In the genomic region with DNA sequence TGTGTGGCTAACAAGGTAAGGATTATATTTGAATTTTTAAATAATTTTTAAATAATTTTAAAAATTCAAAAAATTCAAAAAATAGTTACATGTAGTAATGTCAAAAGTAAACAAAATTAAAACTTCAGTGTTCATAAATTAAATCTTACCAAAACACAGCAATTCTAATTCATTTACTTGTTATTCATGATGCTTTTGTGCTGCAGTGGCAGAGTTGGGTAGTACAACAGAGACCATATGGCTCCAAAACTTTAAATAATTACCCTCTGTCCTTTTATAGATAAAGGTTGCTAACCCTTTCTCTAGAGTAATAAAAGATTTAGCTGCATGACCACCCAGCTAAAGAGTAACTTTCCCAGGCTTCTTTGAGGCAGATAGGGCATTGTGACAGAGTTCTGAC, we compare ENCODE assay signal across 29 cellular contexts.
"Had no signal": no experiment of that assay in that cellular context is flagged by ENCODE, and none has a peak within 500 bp of the region (broad histone marks: within the 10 kb centered on the region; RNA-seq: fewer than 3 reads in every experiment).

No MANE protein-coding gene starts in this region.

- H3K27ac ChIP-seq: ascending aorta, brain microvascular endothelial cell, cardiac muscle cell, Peyer's patch, RWPE1, SJCRH30, WERI-Rb-1 had no signal

- H3K9ac ChIP-seq: SK-N-SH had no signal

- H3K27me3 Mint-ChIP-seq: activated CD8-positive, alpha-beta memory T cell treated with anti-CD3 and anti-CD28 coated beads, Interleukin-2, amount 10 ng/mL, durations not matched to agents 7 days and 5 days; activated naive CD4-positive, alpha-beta T cell treated with anti-CD3 and anti-CD28 coated beads, Interleukin-2, amount 50 U/mL, for 24 hours; activated T-cell treated with anti-CD3 and anti-CD28 coated beads, Interleukin-2, amount 50 U/mL, for 24 hours had no signal

- H3K36me3 Mint-ChIP-seq: activated CD8-positive, alpha-beta memory T cell treated with anti-CD3 and anti-CD28 coated beads, Interleukin-2, amount 10 ng/mL, durations not matched to agents 7 days and 5 days; activated naive CD4-positive, alpha-beta T cell treated with anti-CD3 and anti-CD28 coated beads, Interleukin-2, amount 50 U/mL, for 24 hours had no signal

- H3K4me3 ChIP-seq: ascending aorta, cardiac muscle cell, MG63, Peyer's patch, SJCRH30 had no signal

- H3K4me3 Mint-ChIP-seq: activated CD8-positive, alpha-beta memory T cell treated with anti-CD3 and anti-CD28 coated beads, Interleukin-2, amount 10 ng/mL, durations not matched to agents 7 days and 5 days; activated naive CD4-positive, alpha-beta T cell treated with anti-CD3 and anti-CD28 coated beads, Interleukin-2, amount 50 U/mL, for 24 hours; activated T-cell treated with anti-CD3 and anti-CD28 coated beads, Interleukin-2, amount 50 U/mL, for 24 hours; activated T-helper 1 cell treated with anti-CD3 and anti-CD28 coated beads, Interleukin-12 subunit alpha, Interleukin-12 subunit beta, Interleukin-2, Interleukin-4 antibody, amounts not matched to agents 30 ng/mL and 10 ng/mL and 1 ng/mL, durations not matched to agents 14 hours and 24 hours and 36 hours had no signal

- H3K4me1 Mint-ChIP-seq: activated CD8-positive, alpha-beta memory T cell treated with anti-CD3 and anti-CD28 coated beads, Interleukin-2, amount 10 ng/mL, durations not matched to agents 7 days and 5 days; activated naive CD4-positive, alpha-beta T cell treated with anti-CD3 and anti-CD28 coated beads, Interleukin-2, amount 50 U/mL, for 24 hours had no signal

- DNase-seq: activated CD4-positive, alpha-beta T cell treated with anti-CD3 and anti-CD28 coated beads for 48 hours; activated CD4-positive, alpha-beta T cell treated with anti-CD3 and anti-CD28 coated beads, Interleukin-2, amount 50 U/mL, for 48 hours; activated CD4-positive, CD25-positive, alpha-beta regulatory T cell treated with anti-CD3 and anti-CD28 coated beads, Interleukin-2, amount 50 U/mL, for 72 hours; activated CD8-positive, alpha-beta memory T cell treated with anti-CD3 and anti-CD28 coated beads, Interleukin-2, amount 10 ng/mL, durations not matched to agents 7 days and 5 days; activated effector memory CD4-positive, alpha-beta T cell treated with Interleukin-2 at 50 U/mL for 16 hours; activated naive CD4-positive, alpha-beta T cell; activated T-cell treated with anti-CD3 and anti-CD28 coated beads, Interleukin-2, amount 50 U/mL, for 24 hours; amniotic stem cell; brain microvascular endothelial cell; MG63; MV-4-11; NCI-H1092 treated with DMSO at 0.1 percent for 48 hours; NCI-H1417 treated with DMSO at 0.1 percent for 48 hours; NCI-H1694; NCI-H2029 treated with DMSO at 0.1 percent for 48 hours; NCI-H345; NCI-H510A; NCI-H526 treated with DMSO at 0.1 percent for 48 hours; Peyer's patch; Right ventricle myocardium superior; SJCRH30; SK-N-SH; T-helper 1 cell; WERI-Rb-1 had no signal

- H3K4me1 ChIP-seq: ascending aorta, Peyer's patch, SJCRH30 had no signal

- H3K9me3 ChIP-seq: ascending aorta, MG63, Peyer's patch, SJCRH30, SK-N-SH had no signal

- H3K4me2 ChIP-seq: SK-N-SH had no signal

- H3K27me3 ChIP-seq: ascending aorta, brain microvascular endothelial cell, cardiac muscle cell, MG63, Peyer's patch, SJCRH30 had no signal

- H3K27ac Mint-ChIP-seq: activated CD8-positive, alpha-beta memory T cell treated with anti-CD3 and anti-CD28 coated beads, Interleukin-2, amount 10 ng/mL, durations not matched to agents 7 days and 5 days; activated naive CD4-positive, alpha-beta T cell treated with anti-CD3 and anti-CD28 coated beads, Interleukin-2, amount 50 U/mL, for 24 hours; activated T-cell treated with anti-CD3 and anti-CD28 coated beads, Interleukin-2, amount 50 U/mL, for 24 hours; activated T-helper 1 cell treated with anti-CD3 and anti-CD28 coated beads, Interleukin-12 subunit alpha, Interleukin-12 subunit beta, Interleukin-2, Interleukin-4 antibody, amounts not matched to agents 30 ng/mL and 10 ng/mL and 1 ng/mL, durations not matched to agents 14 hours and 24 hours and 36 hours had no signal
